ENCODE assay signal across 38 cellular contexts in the genomic region with DNA sequence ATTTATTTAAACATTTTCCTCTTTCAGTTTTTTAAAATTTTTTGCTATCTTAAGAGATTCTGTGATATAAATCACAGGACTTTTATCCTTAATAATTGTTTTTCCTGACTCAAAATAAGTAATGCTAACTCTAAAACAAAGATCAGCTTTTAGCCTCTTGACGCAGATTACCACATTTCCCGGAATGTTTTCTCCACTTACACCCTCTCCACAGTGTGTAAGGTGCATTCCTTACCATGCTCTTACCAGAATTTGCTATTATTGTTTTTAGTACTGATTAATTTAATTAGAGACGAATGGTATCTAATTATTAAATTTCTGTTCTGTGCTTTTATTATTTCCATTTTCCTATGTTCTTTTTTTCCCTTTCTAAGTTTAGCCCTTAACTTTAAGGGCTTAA. TPM values are rescaled to one million over a fixed set of nuclear protein-coding genes. Genes with fewer than 3 reads are reported as not detected.
"Had no signal": no experiment of that assay in that cellular context is flagged by ENCODE, and none has a peak within 500 bp of the region (broad histone marks: within the 10 kb centered on the region; RNA-seq: fewer than 3 reads in every experiment).

No MANE protein-coding gene starts in this region.

- H3K4me1 ChIP-seq: adrenal gland, ascending aorta, body of pancreas, breast epithelium had no signal

- H3K9me3 ChIP-seq: adrenal gland, ascending aorta, body of pancreas, breast epithelium had no signal

- H3K27me3 ChIP-seq: ascending aorta, body of pancreas, brain microvascular endothelial cell, breast epithelium, cardiac muscle cell had no signal

- H3K36me3 ChIP-seq: adrenal gland, ascending aorta, brain microvascular endothelial cell, breast epithelium, cardiac muscle cell had no signal

- H3K27ac ChIP-seq: adrenal gland, ascending aorta, body of pancreas, brain microvascular endothelial cell, breast epithelium, cardiac muscle cell had no signal

- DNase-seq: activated effector memory CD4-positive, alpha-beta T cell treated with anti-CD3 and anti-CD28 coated beads, Interleukin-2, amount 50 U/mL, for 16 hours; activated effector memory CD4-positive, alpha-beta T cell treated with Interleukin-2 at 50 U/mL for 16 hours; activated gamma-delta T cell; activated gamma-delta T cell treated with Interleukin-2 at 50 U/mL for 16 hours; activated naive CD4-positive, alpha-beta T cell; activated naive CD4-positive, alpha-beta T cell treated with anti-CD3 and anti-CD28 coated beads for 36 hours; activated naive CD4-positive, alpha-beta T cell treated with anti-CD3 and anti-CD28 coated beads, Interleukin-2, amount 10 ng/mL, durations not matched to agents 7 days and 5 days; activated naive CD4-positive, alpha-beta T cell treated with anti-CD3 and anti-CD28 coated beads, Interleukin-2, amount 50 U/mL, for 16 hours; activated naive CD4-positive, alpha-beta T cell treated with Interleukin-2 at 50 U/mL for 16 hours; activated naive CD8-positive, alpha-beta T cell treated with anti-CD3 and anti-CD28 coated beads for 36 hours; activated naive CD8-positive, alpha-beta T cell treated with anti-CD3 and anti-CD28 coated beads, Interleukin-2, amount 10 ng/mL, durations not matched to agents 7 days and 5 days; activated naive CD8-positive, alpha-beta T cell treated with anti-CD3 and anti-CD28 coated beads, Interleukin-2, amount 50 U/mL, for 24 hours; activated T-cell treated with anti-CD3 and anti-CD28 coated beads, Interleukin-2, amount 50 U/mL, for 1 hour; activated T-cell treated with anti-CD3 and anti-CD28 coated beads, Interleukin-2, amount 50 U/mL, for 24 hours; activated T-cell treated with anti-CD3 and anti-CD28 coated beads, Interleukin-2, amount 50 U/mL, for 4 hours; activated T-cell treated with anti-CD3 and anti-CD28 coated beads, Interleukin-2, amount 50 U/mL, for 48 hours; activated T-cell treated with anti-CD3 and anti-CD28 coated beads, Interleukin-2, amount 50 U/mL, for 72 hours; adrenal gland; amniotic stem cell; amygdala; anterior cingulate cortex; aorta; body of pancreas; brain microvascular endothelial cell; caudate nucleus; central memory CD4-positive, alpha-beta T cell; cerebellar nuclear complex had no signal

- H3K4me3 ChIP-seq: adrenal gland, ascending aorta, body of pancreas, breast epithelium, cardiac muscle cell had no signal

- ATAC-seq: activated naive CD4-positive, alpha-beta T cell treated with anti-CD3 and anti-CD28 coated beads, Interleukin-2, amount 50 U/mL, for 72 hours; activated naive CD8-positive, alpha-beta T cell treated with anti-CD3 and anti-CD28 coated beads, Interleukin-2, amount 50 U/mL, for 24 hours; activated T-cell treated with anti-CD3 and anti-CD28 coated beads, Interleukin-2, amount 50 U/mL, for 4 hours; activated T-cell treated with anti-CD3 and anti-CD28 coated beads, Interleukin-2, amount 50 U/mL, for 72 hours; activated T-helper 17 cell treated with anti-CD3 and anti-CD28 coated beads, Interleukin-2, amount 50 U/mL, for 72 hours; body of pancreas had no signal

RNA-seq across cellular contexts. Expression of a gene that starts 34.8 kb away (rescaled TPM):
- total RNA-seq: activated naive CD4-positive, alpha-beta T cell treated with anti-CD3 and anti-CD28 coated beads for 36 hours; activated naive CD4-positive, alpha-beta T cell treated with anti-CD3 and anti-CD28 coated beads, Interleukin-2, amount 50 U/mL, for 72 hours; activated naive CD8-positive, alpha-beta T cell treated with anti-CD3 and anti-CD28 coated beads for 36 hours; activated naive CD8-positive, alpha-beta T cell treated with anti-CD3 and anti-CD28 coated beads, Interleukin-2, amount 10 ng/mL, durations not matched to agents 7 days and 5 days; activated T-cell treated with anti-CD3 and anti-CD28 coated beads, Interleukin-2, amount 50 U/mL, for 4 hours; activated T-cell treated with anti-CD3 and anti-CD28 coated beads, Interleukin-2, amount 50 U/mL, for 72 hours; activated T-helper 1 cell treated with anti-CD3 and anti-CD28 coated beads, Interleukin-12 subunit alpha, Interleukin-12 subunit beta, Interleukin-2, Interleukin-4 antibody, amounts not matched to agents 30 ng/mL and 10 ng/mL and 1 ng/mL, durations not matched to agents 14 hours and 24 hours and 36 hours; activated T-helper 17 cell treated with anti-CD3 and anti-CD28 coated beads, Interleukin-2, amount 50 U/mL, for 72 hours; activated T-helper 2 cell treated with anti-CD3 and anti-CD28 coated beads, Interferon-gamma antibody, Interleukin-2, Interleukin-4, amounts not matched to agents 10 μg/mL and 5 μg/mL and 100 μg/mL, durations not matched to agents 14 hours and 24 hours and 36 hours; adrenal gland; aorta; ascending aorta; astrocyte; breast epithelium; bronchial epithelial cell; cardiac muscle cell; cerebellum; chondrocyte had no signal
